Comparison of ENCODE assay signal across 10 cellular contexts in genomic region chr3:48090166-48090939, GRCh38.
A peak's percentile ranks its signal among the peaks of the same experiment; 100 is the strongest.
DNase-seq lines count a peak whose midpoint lies in the region; ATAC-seq and TF ChIP-seq lines count a peak whose summit lies in the region.
"Had no signal": no experiment of that assay in that cellular context is flagged by ENCODE, and none has a peak within 500 bp of the region (broad histone marks: within the 10 kb centered on the region; RNA-seq: fewer than 3 reads in every experiment).

No MANE protein-coding gene starts in this region.

- intact Hi-C loops in Caco-2 (cut with micrococcal nuclease; ENCODE audit: unreplicated experiment), result no loop called here

- no peaks in the 10 kb centered on the region for H3K36me3 ChIP-seq in Caco-2 (ENCODE audit: control insufficient read depth, insufficient read depth, low read length)
- H3K36me3 ChIP-seq in adipocyte (ENCODE audit: control insufficient read depth, insufficient read depth, low read length, severe bottlenecking), result no peaks in the 10 kb centered on the region

- H3K27me3 ChIP-seq in Caco-2 (replicated peaks; ENCODE audit: control insufficient read depth, insufficient read depth, low read length), result no peaks in the 10 kb centered on the region
- H3K27me3 ChIP-seq in adipocyte (replicated peaks; ENCODE audit: control insufficient read depth, insufficient read depth, low read length), result no peaks in the 10 kb centered on the region

- H3K36me3 Mint-ChIP-seq in Caco-2 (ENCODE audit: insufficient read depth, unreplicated experiment), result peaks cover 28% of the 10 kb centered on the region
- no peaks in the 10 kb centered on the region for H3K36me3 Mint-ChIP-seq in IgD-negative memory B cell
- no peaks in the 10 kb centered on the region for H3K36me3 Mint-ChIP-seq in nephron progenitor cell (ENCODE audit: low read depth)

- peak overlapping the region; percentile 96 for H3K4me3 Mint-ChIP-seq in Caco-2 (ENCODE audit: unreplicated experiment)
- peak overlapping the region in 3 of 4 donors; percentile 68 to 98 (median 96) for H3K4me3 Mint-ChIP-seq in IgD-negative memory B cell
- H3K4me3 Mint-ChIP-seq in nephron progenitor cell, result peak overlapping the region; percentile 91

- CTCF ChIA-PET in Caco-2 (lab: Charles Lee), result interaction anchor here (0.6 to 2.2 kb wide), 2 partner anchors 61 to 470 kb away, joined by 3 to 24 read pairs; no protein-coding TSS in a partner anchor

- ATAC-seq in HG03039 (IDR thresholded peaks at IDR 0.05; ENCODE audit: unreplicated experiment), result no peak

- peak overlapping the region; percentile 98 for H3K9ac ChIP-seq in adipocyte (ENCODE audit: low read length)

- H3K4me3 ChIP-seq in Caco-2 (ENCODE audit: low read depth, low read length), result no peak overlapping the region; the same call in 1 of the 2 replicates
- H3K4me3 ChIP-seq in adipocyte (ENCODE audit: low read length), result peak overlapping the region; percentile 87

- no peak for DNase-seq in Caco-2
- DNase-seq in adipocyte (ENCODE audit: low read depth), result no peak
- no peak for DNase-seq in nephron progenitor cell
- DNase-seq in NCI-H1417 (lab: John Stamatoyannopoulos, UW), result no peak
- no peak for DNase-seq in NAMALWA (ENCODE audit: low spot score)
- no peak for DNase-seq in NCI-H2196 (lab: John Stamatoyannopoulos, UW; ENCODE audit: unreplicated experiment)
- DNase-seq: EL, kidney had no signal

- H3K4me1 ChIP-seq in Caco-2, result peaks cover 20% of the 10 kb centered on the region
- peaks cover 23% of the 10 kb centered on the region for H3K4me1 ChIP-seq in adipocyte (ENCODE audit: control insufficient read depth, insufficient read depth, low read length)

- H3K27ac Mint-ChIP-seq in Caco-2 (ENCODE audit: unreplicated experiment), result peak overlapping the region; percentile 99
- peak overlapping the region in 1 of 3 donors; percentile 98 for H3K27ac Mint-ChIP-seq in IgD-negative memory B cell
- peak overlapping the region; percentile 59 for H3K27ac Mint-ChIP-seq in nephron progenitor cell

- BruUV-seq in Caco-2 (replicated peaks; lab: Mats Ljungman, UMichigan), result no TSS peak

- no peaks in the 10 kb centered on the region for H3K4me1 Mint-ChIP-seq in Caco-2 (ENCODE audit: low read depth, unreplicated experiment)
- H3K4me1 Mint-ChIP-seq in IgD-negative memory B cell, result peaks cover 11 to 23% (median 19%) of the 10 kb centered on the region in 3 donors
- peaks cover 35% of the 10 kb centered on the region for H3K4me1 Mint-ChIP-seq in nephron progenitor cell

- POLR2A ChIA-PET in Caco-2 (lab: Charles Lee), result interaction anchor here (0.7 to 2.0 kb wide), 3 partner anchors 33 to 283 kb away, joined by 3 to 13 read pairs (median 5); no protein-coding TSS in a partner anchor

- H3K9me3 Mint-ChIP-seq in Caco-2 (ENCODE audit: unreplicated experiment) (no peaks in the 10 kb centered on the region), IgD-negative memory B cell (no peaks in the 10 kb centered on the region), nephron progenitor cell (no peaks in the 10 kb centered on the region)

- H3K9me3 ChIP-seq in Caco-2 (no peaks in the 10 kb centered on the region), adipocyte (ENCODE audit: control insufficient read depth, low read length) (no peaks in the 10 kb centered on the region)

- H3K27me3 Mint-ChIP-seq in Caco-2 (ENCODE audit: insufficient read depth, unreplicated experiment) (no peaks in the 10 kb centered on the region), IgD-negative memory B cell (no peaks in the 10 kb centered on the region), nephron progenitor cell (ENCODE audit: low read depth, poor library complexity) (peaks cover 6% of the 10 kb centered on the region)

- TF ChIP-seq CTCF in Caco-2 (IDR thresholded peaks at IDR 0.05; ENCODE audit: insufficient read depth in 1 of 2, low read depth in 1 of 2, low read length in 1 of 2, severe bottlenecking in 1 of 2, unreplicated experiment in 1 of 2), result no peak
- no peak for TF ChIP-seq CTCF in nephron progenitor cell (IDR thresholded peaks at IDR 0.05)
